ENCODE assay signal across 23 cellular contexts in the genomic region with DNA sequence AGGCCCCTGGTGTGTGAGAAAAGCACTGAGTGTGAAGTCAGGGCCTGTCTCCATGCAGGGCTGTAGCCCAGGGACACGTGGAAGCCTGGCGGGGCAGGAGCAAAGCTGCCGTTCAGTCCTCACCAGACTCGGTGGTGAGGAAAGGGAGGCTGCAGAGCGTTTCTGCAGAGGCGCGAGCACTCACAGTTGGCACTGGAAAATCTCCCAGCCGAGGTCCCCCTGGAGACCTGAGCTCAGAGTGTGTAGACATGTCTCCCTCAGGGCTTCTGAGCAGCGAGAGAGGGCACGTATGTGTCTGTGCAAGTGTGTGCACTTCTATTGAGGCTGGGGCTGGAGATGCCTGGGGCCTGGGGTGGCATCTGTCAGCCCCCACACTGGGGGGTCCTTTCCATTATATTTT. TPM values are rescaled to one million over a fixed set of nuclear protein-coding genes. Genes with fewer than 3 reads are reported as not detected.
DNase-seq lines count a peak whose midpoint lies in the region; ATAC-seq, FAIRE-seq and TF ChIP-seq lines count a peak whose summit lies in the region.
"Had no signal": no experiment of that assay in that cellular context is flagged by ENCODE, and none has a peak within 500 bp of the region (broad histone marks: within the 10 kb centered on the region; RNA-seq: fewer than 3 reads in every experiment).

No MANE protein-coding gene starts in this region.

- ATAC-seq in HepG2 (peak; percentile 35), right lobe of liver (no peak)
- ATAC-seq: Right ventricle myocardium inferior had no signal

- H3K27ac ChIP-seq in HepG2 (ENCODE audit: extremely low read length, insufficient read depth, low read length) (no peak overlapping the region), right lobe of liver (no peak overlapping the region), H1 (ENCODE audit: low read depth, low read length) (no peak overlapping the region), stomach (no peak overlapping the region), coronary artery (no peak overlapping the region)
- H3K27ac ChIP-seq: KMS-11, PC-9, SJCRH30 had no signal

- TF ChIP-seq EP300 in HepG2 (IDR thresholded peaks at IDR 0.05; ENCODE audit: low read depth in 2 of 2, low read length in 2 of 2) (no peak), HepG2 (CRISPR knock-in tag; IDR thresholded peaks at IDR 0.05; ENCODE audit: borderline replicate concordance) (no peak), H1 (IDR thresholded peaks at IDR 0.05; ENCODE audit: borderline replicate concordance in 1 of 2, low read depth in 2 of 2, low read length in 2 of 2) (no peak), stomach (IDR thresholded peaks at IDR 0.05) (no peak)

- H3K9ac ChIP-seq in HepG2 (ENCODE audit: insufficient read depth, low read depth, low read length): no peak overlapping the region
- no peak overlapping the region for H3K9ac ChIP-seq in H1 (replicated peaks in 1 of 4; ENCODE audit: extremely low read depth in 1 of 4, low read depth in 3 of 4, low read length in 3 of 4)
- H3K9ac ChIP-seq: KMS-11 had no signal

- TF ChIP-seq POLR2A in HepG2 (IDR thresholded peaks at IDR 0.05; ENCODE audit: insufficient read depth in 1 of 2, low read depth in 2 of 2, low read length in 2 of 2) (no peak), right lobe of liver (IDR thresholded peaks at IDR 0.05) (no peak), H1 (IDR thresholded peaks at IDR 0.05; ENCODE audit: control extremely low read depth in 1 of 2, low read depth in 2 of 2, low read length in 2 of 2) (no peak), stomach (IDR thresholded peaks at IDR 0.05) (no peak)

- H3K36me3 ChIP-seq in HepG2 (replicated peaks in 1 of 2; ENCODE audit: control insufficient read depth in 1 of 2, insufficient read depth in 2 of 2, low read length in 2 of 2) (no peaks in the 10 kb centered on the region), right lobe of liver (no peaks in the 10 kb centered on the region), H1 (ENCODE audit: control insufficient read depth in 2 of 4, insufficient read depth in 4 of 4, low read length in 3 of 4) (no peaks in the 10 kb centered on the region), stomach (no peaks in the 10 kb centered on the region)
- H3K36me3 ChIP-seq: SJCRH30 had no signal

- 7% methylated on average over 3 of the region's 10 CpGs for WGBS in HepG2 (ENCODE audit: low lambda C conversion rate)
- 92% methylated on average over 8 of the region's 10 CpGs for WGBS in right lobe of liver (ENCODE audit: insufficient coverage, low coverage, low lambda C conversion rate, missing lambda C conversion rate)
- WGBS in H1 (ENCODE audit: extremely low coverage in 1 of 2, insufficient coverage in 1 of 2, insufficient read length in 1 of 2, insufficient replicate concordance in 2 of 2, low coverage in 1 of 2, low lambda C conversion rate in 2 of 2, missing lambda C conversion rate in 1 of 2), 2 experiments: 86% methylated on average over 10 of the region's 10 CpGs; no CpG with 5 or more reads in 1 of the 2 experiments
- WGBS in stomach, 5 donors: 69 to 84% (median 82%) methylated on average over 9 to 10 of the region's 10 CpGs

- POLR2A ChIA-PET in HepG2 (lab: Yijun Ruan, JAX) (interaction anchor here (1.0 kb wide), 1 partner anchor 153 kb away, joined by 4 read pairs; the partner anchor contains the start of genes CCNK and SETD3), H1 (lab: Charles Lee; ENCODE audit: partially characterized antibody) (interaction anchor here (1.0 kb wide), 1 partner anchor 28 kb away, joined by 3 read pairs; no protein-coding TSS in a partner anchor)

- TF ChIP-seq RAD21 in HepG2 (CRISPR knock-in tag; IDR thresholded peaks at IDR 0.05) (no peak), H1 (IDR thresholded peaks at IDR 0.05 in 1 of 2, conservative IDR thresholded peaks at IDR 0.05 in 1 of 2; ENCODE audit: low read depth in 2 of 2, low read length in 2 of 2) (no peak)

- H2AFZ ChIP-seq in HepG2 (ENCODE audit: low read length) (no peak overlapping the region), H1 (ENCODE audit: low read length) (peak overlapping the region; percentile 63; the same call in 1 of the 2 replicates)
- H2AFZ ChIP-seq: PC-9 had no signal

- H3K23me2 ChIP-seq in H1 (ENCODE audit: low read depth, low read length): no peaks in the 10 kb centered on the region

- H3K4me2 ChIP-seq in HepG2 (ENCODE audit: low read depth, low read length): peak overlapping the region; percentile 56
- no peak overlapping the region for H3K4me2 ChIP-seq in H1 (ENCODE audit: insufficient read depth in 1 of 2, low read depth in 2 of 2, low read length in 2 of 2)
- H3K4me2 ChIP-seq: KMS-11, PC-9 had no signal

- H3K4me3 ChIP-seq in HepG2 (replicated peaks in 1 of 3; ENCODE audit: insufficient read depth in 1 of 3, low read depth in 2 of 3, low read length in 3 of 3): peak overlapping the region in 1 of 3 experiments; percentile 15; a peak in 1 of 6 replicates
- no peak overlapping the region for H3K4me3 ChIP-seq in right lobe of liver
- H3K4me3 ChIP-seq in H1 (ENCODE audit: extremely low read depth in 1 of 4, insufficient read depth in 2 of 4, low read depth in 3 of 4, low read length in 4 of 4): no peak overlapping the region
- H3K4me3 ChIP-seq in stomach: no peak overlapping the region
- no peak overlapping the region for H3K4me3 ChIP-seq in coronary artery
- H3K4me3 ChIP-seq: PC-9, SJCRH30 had no signal

- H4K5ac ChIP-seq in H1 (ENCODE audit: insufficient read length, low read depth, low read length): no peak overlapping the region

- H4K91ac ChIP-seq in H1 (replicated peaks; ENCODE audit: insufficient read length, low read length): no peak overlapping the region

- no peak overlapping the region for H3K23ac ChIP-seq in H1 (ENCODE audit: insufficient read length)

- H3K4ac ChIP-seq in H1 (replicated peaks; ENCODE audit: insufficient read length, low read depth, low read length): no peak overlapping the region

- H3K79me2 ChIP-seq in HepG2 (ENCODE audit: insufficient read depth, low read length) (no peaks in the 10 kb centered on the region), H1 (ENCODE audit: control insufficient read depth in 1 of 2, insufficient read depth in 2 of 2, low read length in 2 of 2) (no peaks in the 10 kb centered on the region)

- no peak overlapping the region for H3K18ac ChIP-seq in H1 (ENCODE audit: extremely low read depth, low read length)

- no peak overlapping the region for H2BK5ac ChIP-seq in H1 (ENCODE audit: low read depth, low read length)

- H3K79me1 ChIP-seq in H1 (ENCODE audit: low read depth, low read length): no peaks in the 10 kb centered on the region

- H2BK15ac ChIP-seq in H1 (ENCODE audit: low read length): no peak overlapping the region

- no peak overlapping the region for H2BK120ac ChIP-seq in H1 (replicated peaks; ENCODE audit: low read depth, low read length)

- FAIRE-seq in HepG2 (lab: Jason Lieb, UNC) (no peak), H1 (lab: Jason Lieb, UNC) (no peak)
- FAIRE-seq: GM19239 had no signal

- in situ Hi-C loops in HepG2 (cut with HindIII; ENCODE audit: extremely low pct_ligation_motif_present, low pct_unique_long_range_greater_than_20kb): loop anchor here (5.0 kb wide), 1 partner anchor 112 kb away; no protein-coding TSS in a partner anchor

- H3K9me3 ChIP-seq in HepG2 (ENCODE audit: low read length) (no peaks in the 10 kb centered on the region), right lobe of liver (no peaks in the 10 kb centered on the region), H1 (ENCODE audit: insufficient read depth in 2 of 2, low read depth in 1 of 2, low read length in 1 of 2) (no peaks in the 10 kb centered on the region), stomach (no peaks in the 10 kb centered on the region)
- H3K9me3 ChIP-seq: SJCRH30 had no signal

- H2AK5ac ChIP-seq in H1 (ENCODE audit: low read depth, low read length): no peak overlapping the region

- H3K27me3 ChIP-seq in HepG2 (ENCODE audit: control insufficient read depth in 1 of 2, insufficient read depth in 2 of 2, low read length in 2 of 2): peaks cover 7 to 45% of the 10 kb centered on the region in 2 experiments; a peak in 3 of 5 replicates
- no peaks in the 10 kb centered on the region for H3K27me3 ChIP-seq in right lobe of liver
- H3K27me3 ChIP-seq in H1 (replicated peaks in 1 of 4; ENCODE audit: control insufficient read depth in 3 of 4, extremely low read depth in 1 of 4, insufficient read depth in 3 of 4, low read length in 3 of 4): no peaks in the 10 kb centered on the region; a peak in 1 of 7 replicates
- H3K27me3 ChIP-seq in stomach: peaks cover 0 to 12% (median 0%) of the 10 kb centered on the region in 3 donors

- no TSS peak for BruUV-seq in HepG2 (replicated peaks; lab: Mats Ljungman, UMichigan)

- no peak overlapping the region for H2BK20ac ChIP-seq in H1 (ENCODE audit: low read length)

- no peak overlapping the region; the same call in 1 of the 2 replicates for H2BK12ac ChIP-seq in H1 (ENCODE audit: low read depth, low read length)

- DNase-seq in HepG2 (ENCODE audit: low spot score) (no peak), right lobe of liver (no peak), NCI-H2171 (lab: John Stamatoyannopoulos, UW) (peak; percentile 32), H1 (ENCODE audit: low read depth in 1 of 2, low spot score in 2 of 2) (no peak), stomach (no peak), coronary artery (ENCODE audit: low spot score) (no peak)
- no peak for DNase-seq in stimulated activated CD4-positive, alpha-beta T cell treated with anti-CD3 and anti-CD28 coated beads, Interleukin-2, amount 100 ng/mL, for 48 hours
- DNase-seq: C1 segment of cervical spinal cord; CD4-positive, alpha-beta memory T cell; NCI-H1092 treated with DMSO at 0.1 percent for 48 hours; NCI-H146; NCI-H2081; NCI-H524; NCI-H774; PC-9 had no signal

- peaks cover 16% of the 10 kb centered on the region; the same call in 1 of the 2 replicates for H3K4me1 ChIP-seq in HepG2 (ENCODE audit: insufficient read depth, low read length)
- H3K4me1 ChIP-seq in right lobe of liver: no peaks in the 10 kb centered on the region
- H3K4me1 ChIP-seq in H1 (replicated peaks in 1 of 4; ENCODE audit: control insufficient read depth in 3 of 4, insufficient read depth in 4 of 4, low read length in 3 of 4): no peaks in the 10 kb centered on the region
- peaks cover 0 to 4% (median 2%) of the 10 kb centered on the region in 4 donors for H3K4me1 ChIP-seq in stomach

- CTCF ChIA-PET in HepG2 (lab: Yijun Ruan, JAX; ENCODE audit: low intra/inter-chr PET ratio, low total read pairs) (no interaction called here), H1 (lab: Charles Lee; ENCODE audit: partially characterized antibody) (interaction anchor here (0.9 to 3.3 kb wide), 16 partner anchors 11 to 253 kb away, joined by 3 to 12 read pairs (median 4); no protein-coding TSS in a partner anchor)

- TF ChIP-seq CTCF in HepG2 (CRISPR knock-in tag; IDR thresholded peaks at IDR 0.05) (no peak), right lobe of liver (IDR thresholded peaks at IDR 0.05) (no peak), H1 (IDR thresholded peaks at IDR 0.05; ENCODE audit: control extremely low read depth in 1 of 3, insufficient read depth in 1 of 3, low read depth in 1 of 3, low read length in 3 of 3) (no peak), stomach (IDR thresholded peaks at IDR 0.05) (no peak), coronary artery (IDR thresholded peaks at IDR 0.05) (no peak)

- H4K20me1 ChIP-seq in HepG2 (ENCODE audit: insufficient read depth, low read length): no peaks in the 10 kb centered on the region
- no peaks in the 10 kb centered on the region for H4K20me1 ChIP-seq in H1 (replicated peaks in 1 of 2; ENCODE audit: control insufficient read depth in 1 of 2, insufficient read depth in 2 of 2, low read length in 2 of 2)

- H3K14ac ChIP-seq in H1 (ENCODE audit: insufficient read length): no peak overlapping the region

- no peak overlapping the region for H3K56ac ChIP-seq in H1 (replicated peaks; ENCODE audit: insufficient read length, low read depth, low read length)

- H4K8ac ChIP-seq in H1 (ENCODE audit: extremely low read depth, insufficient read depth, low read length): no peak overlapping the region

- intact Hi-C loops in HepG2 (cut with micrococcal nuclease; ENCODE audit: unreplicated experiment) (no loop called here), right lobe of liver (cut with DNase I) (no loop called here), stomach (cut with DNase I; ENCODE audit: low total_unique reads) (loop anchor here (5.0 kb wide), 1 partner anchor 117 kb away; no protein-coding TSS in a partner anchor)

RNA-seq across cellular contexts. Expression of gene HHIPL1, which starts 11.0 kb away (rescaled TPM):
- total RNA-seq in HepG2 (2016; rRNA removed; fragmentation: Illumina TruSeq; extraction: Trizol) (not detected in 2 replicates), right lobe of liver (1 to 10 TPM in 1 of 6 experiments, under 1 TPM in 5; 0.43 to 1.4 (median 0.66) TPM), stomach (1 to 10 TPM in 3 of 5 donors, under 1 TPM in 1, not detected in 1; 0.45 to 2.0 (median 1.2) TPM)
- not detected in 2 replicates for total RNA-seq in HepG2 (2016; cell fraction: cytosol; rRNA removed; fragmentation: Illumina TruSeq; extraction: Trizol; ENCODE audit: low read depth)
- not detected in 2 replicates for total RNA-seq in HepG2 (2016; cell fraction: insoluble cytoplasmic fraction; rRNA removed; fragmentation: Illumina TruSeq; extraction: Trizol)
- not detected in 2 replicates for total RNA-seq in HepG2 (2016; cell fraction: membrane; rRNA removed; fragmentation: Illumina TruSeq; extraction: Trizol)
- not detected in 2 replicates for total RNA-seq in HepG2 (2016; cell fraction: nucleus; rRNA removed; fragmentation: Illumina TruSeq; extraction: Trizol)
- polyA plus RNA-seq in HepG2 (2011; rRNA removed) (0.01 TPM in 1 of 2 replicates, not detected in the other), H1 (2011; rRNA removed) (1.5 and 2.1 TPM in 2 replicates), stomach (under 1 TPM; 0.15 to 0.68 (median 0.20) TPM)
- polyA plus RNA-seq in HepG2 (2011; cell fraction: cytosol; rRNA removed): not detected in 2 replicates
- polyA plus RNA-seq in HepG2 (2011; cell fraction: nucleus; rRNA removed): not detected in 2 replicates
- polyA plus RNA-seq in HepG2 (2012): 0.03 TPM in 1 of 2 replicates, not detected in the other
- polyA plus RNA-seq in HepG2 (2016; cell fraction: cytosol; fragmentation: Illumina TruSeq; extraction: Trizol; ENCODE audit: low read depth): not detected in 2 replicates
- not detected in 2 replicates for polyA plus RNA-seq in HepG2 (2016; cell fraction: insoluble cytoplasmic fraction; fragmentation: Illumina TruSeq; extraction: Trizol; ENCODE audit: low read depth)
- polyA plus RNA-seq in HepG2 (2016; cell fraction: membrane; fragmentation: Illumina TruSeq; extraction: Trizol; ENCODE audit: low read depth): not detected in 2 replicates
- not detected in 2 replicates for polyA plus RNA-seq in HepG2 (2016; cell fraction: nucleus; fragmentation: Illumina TruSeq; extraction: Trizol; ENCODE audit: insufficient read depth, low read depth)
- polyA minus RNA-seq in HepG2 (2011; rRNA and poly(A)+ RNA removed; ENCODE audit: low replicate concordance): not detected in 2 replicates
- polyA minus RNA-seq in HepG2 (2011; cell fraction: cytosol; rRNA and poly(A)+ RNA removed): not detected in 2 replicates
- 0.12 TPM in 1 of 2 replicates, not detected in the other for polyA minus RNA-seq in HepG2 (2011; cell fraction: nucleus; rRNA and poly(A)+ RNA removed)
- total RNA-seq in H1 (2021; fragmentation: NEBNext Ultra II Directional; extraction: Animal tissue kit (Norgen Biotek cat#: 25700)): 2.6 and 3.1 TPM in 2 replicates
- 1.4 TPM for polyA plus RNA-seq in H1 (2011; cell fraction: cytosol; rRNA removed)
- polyA plus RNA-seq in H1 (2011; cell fraction: nucleus; rRNA removed): 3.1 TPM
- 1.0 to 2.0 TPM (median 1.8 TPM) in 4 replicates for polyA plus RNA-seq in H1 (2012, experiment 1 of 2)
- 1.2 TPM for polyA plus RNA-seq in H1 (2012, experiment 2 of 2)
- 1.2 TPM for polyA plus RNA-seq in H1 (2013, experiment 1 of 2)
- polyA plus RNA-seq in H1 (2013, experiment 2 of 2): 1.6 TPM
- polyA minus RNA-seq in H1 (2011; rRNA and poly(A)+ RNA removed): 1.4 and 1.5 TPM in 2 replicates
- 1.7 TPM for polyA minus RNA-seq in H1 (2011; cell fraction: cytosol; rRNA and poly(A)+ RNA removed)
- polyA minus RNA-seq in H1 (2011; cell fraction: nucleus; rRNA and poly(A)+ RNA removed): 3.8 TPM
- total RNA-seq: A172; SJCRH30; T-helper 2 cell treated with Interferon-gamma antibody and Interleukin-4, amounts not matched to agents 100 ng/mL and 5 ng/mL, for 36 hours had no signal
- polyA plus RNA-seq: CD4-positive, alpha-beta memory T cell had no signal

RNA-seq across cellular contexts. Expression of gene CCDC85C, which starts 29.9 kb away (rescaled TPM):
- total RNA-seq in HepG2 (2016; rRNA removed; fragmentation: Illumina TruSeq; extraction: Trizol) (43.8 and 47.6 TPM in 2 replicates), right lobe of liver (10 to 100 TPM; 13.6 to 32.8 (median 21.8) TPM), stomach (10 to 100 TPM; 10.5 to 28.6 (median 14.5) TPM)
- total RNA-seq in HepG2 (2016; cell fraction: cytosol; rRNA removed; fragmentation: Illumina TruSeq; extraction: Trizol; ENCODE audit: low read depth): 4.3 and 4.6 TPM in 2 replicates
- total RNA-seq in HepG2 (2016; cell fraction: insoluble cytoplasmic fraction; rRNA removed; fragmentation: Illumina TruSeq; extraction: Trizol): 33.8 and 47.0 TPM in 2 replicates
- total RNA-seq in HepG2 (2016; cell fraction: membrane; rRNA removed; fragmentation: Illumina TruSeq; extraction: Trizol): 30.8 and 30.9 TPM in 2 replicates
- 23.1 and 29.3 TPM in 2 replicates for total RNA-seq in HepG2 (2016; cell fraction: nucleus; rRNA removed; fragmentation: Illumina TruSeq; extraction: Trizol)
- polyA plus RNA-seq in HepG2 (2011; rRNA removed) (18.8 and 30.3 TPM in 2 replicates), H1 (2011; rRNA removed) (16.8 and 26.4 TPM in 2 replicates), stomach (10 to 100 TPM; 11.4 to 20.1 (median 17.3) TPM)
- 21.2 and 24.0 TPM in 2 replicates for polyA plus RNA-seq in HepG2 (2011; cell fraction: cytosol; rRNA removed)
- polyA plus RNA-seq in HepG2 (2011; cell fraction: nucleus; rRNA removed): 30.3 and 32.6 TPM in 2 replicates
- 41.6 and 57.3 TPM in 2 replicates for polyA plus RNA-seq in HepG2 (2012)
- polyA plus RNA-seq in HepG2 (2016; cell fraction: cytosol; fragmentation: Illumina TruSeq; extraction: Trizol; ENCODE audit: low read depth): 4.1 and 4.6 TPM in 2 replicates
- 36.1 and 43.0 TPM in 2 replicates for polyA plus RNA-seq in HepG2 (2016; cell fraction: insoluble cytoplasmic fraction; fragmentation: Illumina TruSeq; extraction: Trizol; ENCODE audit: low read depth)
- polyA plus RNA-seq in HepG2 (2016; cell fraction: membrane; fragmentation: Illumina TruSeq; extraction: Trizol; ENCODE audit: low read depth): 18.9 and 20.2 TPM in 2 replicates
- polyA plus RNA-seq in HepG2 (2016; cell fraction: nucleus; fragmentation: Illumina TruSeq; extraction: Trizol; ENCODE audit: insufficient read depth, low read depth): 40.1 and 40.7 TPM in 2 replicates
- 44.2 and 114 TPM in 2 replicates for polyA minus RNA-seq in HepG2 (2011; rRNA and poly(A)+ RNA removed; ENCODE audit: low replicate concordance)
- polyA minus RNA-seq in HepG2 (2011; cell fraction: cytosol; rRNA and poly(A)+ RNA removed): 33.8 and 37.6 TPM in 2 replicates
- polyA minus RNA-seq in HepG2 (2011; cell fraction: nucleus; rRNA and poly(A)+ RNA removed): 11.8 and 12.0 TPM in 2 replicates
- 35.8 and 38.6 TPM in 2 replicates for total RNA-seq in H1 (2021; fragmentation: NEBNext Ultra II Directional; extraction: Animal tissue kit (Norgen Biotek cat#: 25700))
- 18.1 TPM for polyA plus RNA-seq in H1 (2011; cell fraction: cytosol; rRNA removed)
- 31.7 TPM for polyA plus RNA-seq in H1 (2011; cell fraction: nucleus; rRNA removed)
- polyA plus RNA-seq in H1 (2012, experiment 1 of 2): 18.2 to 30.0 TPM (median 25.2 TPM) in 4 replicates
- polyA plus RNA-seq in H1 (2012, experiment 2 of 2): 32.9 TPM
- polyA plus RNA-seq in H1 (2013, experiment 1 of 2): 15.1 TPM
- 15.5 TPM for polyA plus RNA-seq in H1 (2013, experiment 2 of 2)
- 22.2 and 22.8 TPM in 2 replicates for polyA minus RNA-seq in H1 (2011; rRNA and poly(A)+ RNA removed)
- 23.3 TPM for polyA minus RNA-seq in H1 (2011; cell fraction: cytosol; rRNA and poly(A)+ RNA removed)
- polyA minus RNA-seq in H1 (2011; cell fraction: nucleus; rRNA and poly(A)+ RNA removed): 19.6 TPM

RNA-seq across cellular contexts. Expression of gene CYP46A1, which starts 50.2 kb away (rescaled TPM):
- total RNA-seq in HepG2 (2016; rRNA removed; fragmentation: Illumina TruSeq; extraction: Trizol) (not detected in 2 replicates), right lobe of liver (1 to 10 TPM in 1 of 6 experiments, under 1 TPM in 4, not detected in 1; 0.06 to 1.6 (median 0.42) TPM), stomach (1 to 10 TPM in 3 of 5 donors, not detected in 2; 1.2 to 2.9 (median 2.2) TPM)
- total RNA-seq in HepG2 (2016; cell fraction: cytosol; rRNA removed; fragmentation: Illumina TruSeq; extraction: Trizol; ENCODE audit: low read depth): not detected in 2 replicates
- total RNA-seq in HepG2 (2016; cell fraction: insoluble cytoplasmic fraction; rRNA removed; fragmentation: Illumina TruSeq; extraction: Trizol): not detected in 2 replicates
- not detected in 2 replicates for total RNA-seq in HepG2 (2016; cell fraction: membrane; rRNA removed; fragmentation: Illumina TruSeq; extraction: Trizol)
- not detected in 2 replicates for total RNA-seq in HepG2 (2016; cell fraction: nucleus; rRNA removed; fragmentation: Illumina TruSeq; extraction: Trizol)
- polyA plus RNA-seq in HepG2 (2011; rRNA removed) (not detected in 2 replicates), H1 (2011; rRNA removed) (0.41 and 0.89 TPM in 2 replicates), stomach (under 1 TPM; 0.15 to 0.68 (median 0.53) TPM)
- not detected in 2 replicates for polyA plus RNA-seq in HepG2 (2011; cell fraction: cytosol; rRNA removed)
- 0.06 and 0.12 TPM in 2 replicates for polyA plus RNA-seq in HepG2 (2011; cell fraction: nucleus; rRNA removed)
- polyA plus RNA-seq in HepG2 (2012): not detected in 2 replicates
- 0.06 TPM in 2 replicates for polyA plus RNA-seq in HepG2 (2016; cell fraction: cytosol; fragmentation: Illumina TruSeq; extraction: Trizol; ENCODE audit: low read depth)
- not detected in 2 replicates for polyA plus RNA-seq in HepG2 (2016; cell fraction: insoluble cytoplasmic fraction; fragmentation: Illumina TruSeq; extraction: Trizol; ENCODE audit: low read depth)
- not detected in 2 replicates for polyA plus RNA-seq in HepG2 (2016; cell fraction: membrane; fragmentation: Illumina TruSeq; extraction: Trizol; ENCODE audit: low read depth)
- 0.11 and 0.14 TPM in 2 replicates for polyA plus RNA-seq in HepG2 (2016; cell fraction: nucleus; fragmentation: Illumina TruSeq; extraction: Trizol; ENCODE audit: insufficient read depth, low read depth)
- 0.02 TPM in 1 of 2 replicates, not detected in the other for polyA minus RNA-seq in HepG2 (2011; rRNA and poly(A)+ RNA removed; ENCODE audit: low replicate concordance)
- not detected in 2 replicates for polyA minus RNA-seq in HepG2 (2011; cell fraction: cytosol; rRNA and poly(A)+ RNA removed)
- under 0.01 and 0.12 TPM in 2 replicates for polyA minus RNA-seq in HepG2 (2011; cell fraction: nucleus; rRNA and poly(A)+ RNA removed)
- total RNA-seq in H1 (2021; fragmentation: NEBNext Ultra II Directional; extraction: Animal tissue kit (Norgen Biotek cat#: 25700)): 0.71 and 1.3 TPM in 2 replicates
- polyA plus RNA-seq in H1 (2011; cell fraction: cytosol; rRNA removed): 0.88 TPM
- 4.4 TPM for polyA plus RNA-seq in H1 (2011; cell fraction: nucleus; rRNA removed)
- 0.60 to 1.6 TPM (median 0.87 TPM) in 4 replicates for polyA plus RNA-seq in H1 (2012, experiment 1 of 2)
- polyA plus RNA-seq in H1 (2012, experiment 2 of 2): 0.45 TPM
- polyA plus RNA-seq in H1 (2013, experiment 1 of 2): 0.63 TPM
- 0.57 TPM for polyA plus RNA-seq in H1 (2013, experiment 2 of 2)
- polyA minus RNA-seq in H1 (2011; rRNA and poly(A)+ RNA removed): 0.63 and 0.91 TPM in 2 replicates
- polyA minus RNA-seq in H1 (2011; cell fraction: cytosol; rRNA and poly(A)+ RNA removed): not detected
- 1.9 TPM for polyA minus RNA-seq in H1 (2011; cell fraction: nucleus; rRNA and poly(A)+ RNA removed)
- total RNA-seq: PC-9, RPMI7951 had no signal
- polyA plus RNA-seq: CD4-positive, alpha-beta memory T cell; IgD-negative memory B cell had no signal
